Comparison of ENCODE assay signal across 1 cellular context in the genomic region with DNA sequence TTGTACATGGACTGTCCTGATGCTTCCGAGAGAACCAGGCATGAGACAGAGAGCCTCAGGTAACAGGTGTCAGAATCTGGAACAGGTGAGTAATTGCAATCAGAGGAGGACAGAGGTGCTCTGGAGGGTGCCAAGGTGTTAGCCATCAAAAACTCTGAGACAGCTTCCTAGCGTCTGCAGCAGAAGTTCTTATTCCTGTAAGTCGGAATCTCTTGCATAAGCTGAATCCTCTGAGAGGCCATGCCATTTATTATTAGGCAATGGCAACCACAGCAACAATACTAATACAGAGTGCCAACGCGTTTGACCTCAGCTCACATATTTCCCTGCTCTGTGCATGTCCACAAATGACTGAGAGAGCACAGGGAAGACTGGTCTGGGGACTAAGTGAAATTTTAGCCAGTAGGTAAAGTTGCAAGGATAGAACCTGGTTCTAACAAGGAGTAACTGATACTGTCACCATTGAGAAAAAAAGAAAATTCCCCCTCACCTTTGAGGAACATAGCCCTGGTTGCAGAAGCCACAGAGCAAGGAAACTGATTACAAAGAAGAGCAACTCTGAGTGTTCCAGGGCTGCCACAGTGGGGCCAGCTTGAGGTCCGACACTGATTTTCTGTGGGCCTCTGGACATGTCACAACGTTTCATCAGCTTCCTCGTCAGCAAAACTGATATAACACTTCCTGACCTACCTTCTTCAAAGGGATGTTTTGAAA.
TF ChIP-seq lines count a peak whose summit lies in the region.

No MANE protein-coding gene starts in this region.

TF ChIP-seq in K562, 482 proteins besides CTCF, POLR2A, EP300 and RAD21 (continued from another document and continues in another):
- TF ChIP-seq, protein P1, sequence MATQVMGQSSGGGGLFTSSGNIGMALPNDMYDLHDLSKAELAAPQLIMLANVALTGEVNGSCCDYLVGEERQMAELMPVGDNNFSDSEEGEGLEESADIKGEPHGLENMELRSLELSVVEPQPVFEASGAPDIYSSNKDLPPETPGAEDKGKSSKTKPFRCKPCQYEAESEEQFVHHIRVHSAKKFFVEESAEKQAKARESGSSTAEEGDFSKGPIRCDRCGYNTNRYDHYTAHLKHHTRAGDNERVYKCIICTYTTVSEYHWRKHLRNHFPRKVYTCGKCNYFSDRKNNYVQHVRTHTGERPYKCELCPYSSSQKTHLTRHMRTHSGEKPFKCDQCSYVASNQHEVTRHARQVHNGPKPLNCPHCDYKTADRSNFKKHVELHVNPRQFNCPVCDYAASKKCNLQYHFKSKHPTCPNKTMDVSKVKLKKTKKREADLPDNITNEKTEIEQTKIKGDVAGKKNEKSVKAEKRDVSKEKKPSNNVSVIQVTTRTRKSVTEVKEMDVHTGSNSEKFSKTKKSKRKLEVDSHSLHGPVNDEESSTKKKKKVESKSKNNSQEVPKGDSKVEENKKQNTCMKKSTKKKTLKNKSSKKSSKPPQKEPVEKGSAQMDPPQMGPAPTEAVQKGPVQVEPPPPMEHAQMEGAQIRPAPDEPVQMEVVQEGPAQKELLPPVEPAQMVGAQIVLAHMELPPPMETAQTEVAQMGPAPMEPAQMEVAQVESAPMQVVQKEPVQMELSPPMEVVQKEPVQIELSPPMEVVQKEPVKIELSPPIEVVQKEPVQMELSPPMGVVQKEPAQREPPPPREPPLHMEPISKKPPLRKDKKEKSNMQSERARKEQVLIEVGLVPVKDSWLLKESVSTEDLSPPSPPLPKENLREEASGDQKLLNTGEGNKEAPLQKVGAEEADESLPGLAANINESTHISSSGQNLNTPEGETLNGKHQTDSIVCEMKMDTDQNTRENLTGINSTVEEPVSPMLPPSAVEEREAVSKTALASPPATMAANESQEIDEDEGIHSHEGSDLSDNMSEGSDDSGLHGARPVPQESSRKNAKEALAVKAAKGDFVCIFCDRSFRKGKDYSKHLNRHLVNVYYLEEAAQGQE (CRISPR knock-in tag; IDR thresholded peaks at IDR 0.05; ENCODE audit: low read depth): no peak
- TF ChIP-seq, protein P2, sequence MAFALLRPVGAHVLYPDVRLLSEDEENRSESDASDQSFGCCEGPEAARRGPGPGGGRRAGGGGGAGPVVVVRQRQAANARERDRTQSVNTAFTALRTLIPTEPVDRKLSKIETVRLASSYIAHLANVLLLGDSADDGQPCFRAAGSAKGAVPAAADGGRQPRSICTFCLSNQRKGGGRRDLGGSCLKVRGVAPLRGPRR (CRISPR knock-in tag; IDR thresholded peaks at IDR 0.05): 0 out of 2 replicates have a peak, but pooled peaks have one; percentile 18
- TF ChIP-seq NFYB (IDR thresholded peaks at IDR 0.05; ENCODE audit: extremely low read depth, insufficient read length): no peak
- TF ChIP-seq PHF8 (IDR thresholded peaks at IDR 0.05; ENCODE audit: borderline replicate concordance, low read length): no peak
- no peak for TF ChIP-seq KLF1 (tag; IDR thresholded peaks at IDR 0.05)
- TF ChIP-seq SMAD2 (IDR thresholded peaks at IDR 0.05; ENCODE audit: low read depth, low read length): no peak
- no peak for TF ChIP-seq ESRRA (IDR thresholded peaks at IDR 0.05; ENCODE audit: borderline replicate concordance, low read depth)
- no peak for TF ChIP-seq ZNF197 (CRISPR knock-in tag; IDR thresholded peaks at IDR 0.05; ENCODE audit: low read depth)
- TF ChIP-seq NR2C1 (IDR thresholded peaks at IDR 0.05): no peak
- peak; percentile 57 for TF ChIP-seq NR2C1 (tag; IDR thresholded peaks at IDR 0.05)
- TF ChIP-seq PYGO2 (tag; IDR thresholded peaks at IDR 0.05): no peak
- TF ChIP-seq PHTF2 (CRISPR knock-in tag; IDR thresholded peaks at IDR 0.05): no peak
- TF ChIP-seq TOE1 (IDR thresholded peaks at IDR 0.05; ENCODE audit: borderline replicate concordance): no peak
- TF ChIP-seq TOE1 (CRISPR knock-in tag; IDR thresholded peaks at IDR 0.05; ENCODE audit: borderline replicate concordance, low read depth): no peak
- no peak for TF ChIP-seq ZC3H4 (CRISPR knock-in tag; IDR thresholded peaks at IDR 0.05; ENCODE audit: borderline replicate concordance)
- TF ChIP-seq, protein P3, sequence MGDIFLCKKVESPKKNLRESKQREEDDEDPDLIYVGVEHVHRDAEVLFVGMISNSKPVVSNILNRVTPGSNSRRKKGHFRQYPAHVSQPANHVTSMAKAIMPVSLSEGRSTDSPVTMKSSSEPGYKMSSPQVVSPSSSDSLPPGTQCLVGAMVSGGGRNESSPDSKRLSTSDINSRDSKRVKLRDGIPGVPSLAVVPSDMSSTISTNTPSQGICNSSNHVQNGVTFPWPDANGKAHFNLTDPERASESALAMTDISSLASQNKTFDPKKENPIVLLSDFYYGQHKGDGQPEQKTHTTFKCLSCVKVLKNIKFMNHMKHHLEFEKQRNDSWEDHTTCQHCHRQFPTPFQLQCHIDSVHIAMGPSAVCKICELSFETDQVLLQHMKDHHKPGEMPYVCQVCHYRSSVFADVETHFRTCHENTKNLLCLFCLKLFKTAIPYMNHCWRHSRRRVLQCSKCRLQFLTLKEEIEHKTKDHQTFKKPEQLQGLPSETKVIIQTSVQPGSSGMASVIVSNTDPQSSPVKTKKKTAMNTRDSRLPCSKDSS (IDR thresholded peaks at IDR 0.05; ENCODE audit: low read depth, partially characterized antibody): no peak
- TF ChIP-seq, protein P4, sequence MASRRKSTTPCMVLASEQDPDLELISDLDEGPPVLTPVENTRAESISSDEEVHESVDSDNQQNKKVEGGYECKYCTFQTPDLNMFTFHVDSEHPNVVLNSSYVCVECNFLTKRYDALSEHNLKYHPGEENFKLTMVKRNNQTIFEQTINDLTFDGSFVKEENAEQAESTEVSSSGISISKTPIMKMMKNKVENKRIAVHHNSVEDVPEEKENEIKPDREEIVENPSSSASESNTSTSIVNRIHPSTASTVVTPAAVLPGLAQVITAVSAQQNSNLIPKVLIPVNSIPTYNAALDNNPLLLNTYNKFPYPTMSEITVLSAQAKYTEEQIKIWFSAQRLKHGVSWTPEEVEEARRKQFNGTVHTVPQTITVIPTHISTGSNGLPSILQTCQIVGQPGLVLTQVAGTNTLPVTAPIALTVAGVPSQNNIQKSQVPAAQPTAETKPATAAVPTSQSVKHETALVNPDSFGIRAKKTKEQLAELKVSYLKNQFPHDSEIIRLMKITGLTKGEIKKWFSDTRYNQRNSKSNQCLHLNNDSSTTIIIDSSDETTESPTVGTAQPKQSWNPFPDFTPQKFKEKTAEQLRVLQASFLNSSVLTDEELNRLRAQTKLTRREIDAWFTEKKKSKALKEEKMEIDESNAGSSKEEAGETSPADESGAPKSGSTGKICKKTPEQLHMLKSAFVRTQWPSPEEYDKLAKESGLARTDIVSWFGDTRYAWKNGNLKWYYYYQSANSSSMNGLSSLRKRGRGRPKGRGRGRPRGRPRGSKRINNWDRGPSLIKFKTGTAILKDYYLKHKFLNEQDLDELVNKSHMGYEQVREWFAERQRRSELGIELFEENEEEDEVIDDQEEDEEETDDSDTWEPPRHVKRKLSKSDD (conservative IDR thresholded peaks at IDR 0.05; ENCODE audit: low read length): no peak
- TF ChIP-seq, protein P5, sequence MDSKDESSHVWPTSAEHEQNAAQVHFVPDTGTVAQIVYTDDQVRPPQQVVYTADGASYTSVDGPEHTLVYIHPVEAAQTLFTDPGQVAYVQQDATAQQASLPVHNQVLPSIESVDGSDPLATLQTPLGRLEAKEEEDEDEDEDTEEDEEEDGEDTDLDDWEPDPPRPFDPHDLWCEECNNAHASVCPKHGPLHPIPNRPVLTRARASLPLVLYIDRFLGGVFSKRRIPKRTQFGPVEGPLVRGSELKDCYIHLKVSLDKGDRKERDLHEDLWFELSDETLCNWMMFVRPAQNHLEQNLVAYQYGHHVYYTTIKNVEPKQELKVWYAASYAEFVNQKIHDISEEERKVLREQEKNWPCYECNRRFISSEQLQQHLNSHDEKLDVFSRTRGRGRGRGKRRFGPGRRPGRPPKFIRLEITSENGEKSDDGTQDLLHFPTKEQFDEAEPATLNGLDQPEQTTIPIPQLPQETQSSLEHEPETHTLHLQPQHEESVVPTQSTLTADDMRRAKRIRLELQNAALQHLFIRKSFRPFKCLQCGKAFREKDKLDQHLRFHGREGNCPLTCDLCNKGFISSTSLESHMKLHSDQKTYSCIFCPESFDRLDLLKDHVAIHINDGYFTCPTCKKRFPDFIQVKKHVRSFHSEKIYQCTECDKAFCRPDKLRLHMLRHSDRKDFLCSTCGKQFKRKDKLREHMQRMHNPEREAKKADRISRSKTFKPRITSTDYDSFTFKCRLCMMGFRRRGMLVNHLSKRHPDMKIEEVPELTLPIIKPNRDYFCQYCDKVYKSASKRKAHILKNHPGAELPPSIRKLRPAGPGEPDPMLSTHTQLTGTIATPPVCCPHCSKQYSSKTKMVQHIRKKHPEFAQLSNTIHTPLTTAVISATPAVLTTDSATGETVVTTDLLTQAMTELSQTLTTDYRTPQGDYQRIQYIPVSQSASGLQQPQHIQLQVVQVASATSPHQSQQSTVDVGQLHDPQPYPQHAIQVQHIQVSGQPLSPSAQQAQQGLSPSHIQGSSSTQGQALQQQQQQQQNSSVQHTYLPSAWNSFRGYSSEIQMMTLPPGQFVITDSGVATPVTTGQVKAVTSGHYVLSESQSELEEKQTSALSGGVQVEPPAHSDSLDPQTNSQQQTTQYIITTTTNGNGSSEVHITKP (IDR thresholded peaks at IDR 0.05; ENCODE audit: partially characterized antibody): no peak
- TF ChIP-seq ZFP1 (CRISPR knock-in tag; IDR thresholded peaks at IDR 0.05): no peak
- no peak for TF ChIP-seq PHF20 (IDR thresholded peaks at IDR 0.05; ENCODE audit: partially characterized antibody)
- TF ChIP-seq ZNF830 (CRISPR knock-in tag; IDR thresholded peaks at IDR 0.05): 0 out of 2 replicates have a peak, but pooled peaks have one; percentile 36
- TF ChIP-seq NR1H2 (CRISPR knock-in tag; IDR thresholded peaks at IDR 0.05): no peak
- no peak for TF ChIP-seq ZNF232 (CRISPR knock-in tag; IDR thresholded peaks at IDR 0.05)
- TF ChIP-seq, protein P6, sequence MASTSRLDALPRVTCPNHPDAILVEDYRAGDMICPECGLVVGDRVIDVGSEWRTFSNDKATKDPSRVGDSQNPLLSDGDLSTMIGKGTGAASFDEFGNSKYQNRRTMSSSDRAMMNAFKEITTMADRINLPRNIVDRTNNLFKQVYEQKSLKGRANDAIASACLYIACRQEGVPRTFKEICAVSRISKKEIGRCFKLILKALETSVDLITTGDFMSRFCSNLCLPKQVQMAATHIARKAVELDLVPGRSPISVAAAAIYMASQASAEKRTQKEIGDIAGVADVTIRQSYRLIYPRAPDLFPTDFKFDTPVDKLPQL (IDR thresholded peaks at IDR 0.05; ENCODE audit: extremely low read depth, insufficient read length): no peak
- 0 out of 4 replicates have a peak, but pooled peaks of 1 of the 2 experiments have one; percentile 23 for TF ChIP-seq KDM1A (IDR thresholded peaks at IDR 0.05)
- TF ChIP-seq ZNF263 (CRISPR knock-in tag; IDR thresholded peaks at IDR 0.05; ENCODE audit: borderline replicate concordance): no peak
- no peak for TF ChIP-seq ZNF57 (CRISPR knock-in tag; IDR thresholded peaks at IDR 0.05)
- TF ChIP-seq SP2 (IDR thresholded peaks at IDR 0.05; ENCODE audit: extremely low read depth, low read depth, low read length, poor library complexity, severe bottlenecking): no peak
- TF ChIP-seq SMARCA4 (IDR thresholded peaks at IDR 0.05): peak; percentile 46; the same call in 1 of the 2 replicates
- TF ChIP-seq ZBTB2 (IDR thresholded peaks at IDR 0.05): no peak
- TF ChIP-seq DEAF1 (CRISPR knock-in tag; IDR thresholded peaks at IDR 0.05): no peak
- peak; percentile 56 for TF ChIP-seq ETV1 (tag; conservative IDR thresholded peaks at IDR 0.05; ENCODE audit: low read depth)
- TF ChIP-seq ELF1 (tag; IDR thresholded peaks at IDR 0.05): no peak
- no peak for TF ChIP-seq ZNF431 (CRISPR knock-in tag; IDR thresholded peaks at IDR 0.05)
- no peak for TF ChIP-seq TCF7 (IDR thresholded peaks at IDR 0.05; ENCODE audit: borderline replicate concordance)
- no peak for TF ChIP-seq POLR2B (IDR thresholded peaks at IDR 0.05; ENCODE audit: low read depth, partially characterized antibody)
- no peak for TF ChIP-seq E2F4 (CRISPR knock-in tag; IDR thresholded peaks at IDR 0.05; ENCODE audit: low read depth)
